33 cellular contexts compared by ENCODE assay signal in genomic region chr15:49452595-49452994, GRCh38. TPM values are rescaled to one million over a fixed set of nuclear protein-coding genes. Genes with fewer than 3 reads are reported as not detected.
"Had no signal": no experiment of that assay in that cellular context is flagged by ENCODE, and none has a peak within 500 bp of the region (broad histone marks: within the 10 kb centered on the region; RNA-seq: fewer than 3 reads in every experiment).

No MANE protein-coding gene starts in this region.

- H3K27me3 ChIP-seq: body of pancreas, esophagus muscularis mucosa, gastroesophageal sphincter, heart right ventricle had no signal

- DNase-seq: activated B cell treated with CpG ODN at 0.5 μM for 24 hours; activated CD4-positive, alpha-beta memory T cell treated with anti-CD3 and anti-CD28 coated beads for 36 hours; activated CD4-positive, alpha-beta T cell treated with anti-CD3 and anti-CD28 coated beads for 36 hours; activated CD4-positive, alpha-beta T cell treated with anti-CD3 and anti-CD28 coated beads, Interleukin-2, amount 10 ng/mL, durations not matched to agents 24 days and 14 days; activated CD8-positive, alpha-beta memory T cell treated with anti-CD3 and anti-CD28 coated beads, Interleukin-2, amount 50 U/mL, for 48 hours; activated CD8-positive, alpha-beta T cell treated with anti-CD3 and anti-CD28 coated beads, Interleukin-2, amount 10 ng/mL, durations not matched to agents 7 days and 5 days; activated effector memory CD4-positive, alpha-beta T cell treated with Interleukin-2 at 50 U/mL for 16 hours; activated gamma-delta T cell treated with Interleukin-2 at 50 U/mL for 16 hours; activated naive CD4-positive, alpha-beta T cell treated with anti-CD3 and anti-CD28 coated beads, Interleukin-2, amount 50 U/mL, for 16 hours; activated naive CD4-positive, alpha-beta T cell treated with Interleukin-2 at 50 U/mL for 16 hours; activated T-cell treated with anti-CD3 and anti-CD28 coated beads for 4 hours; activated T-cell treated with anti-CD3 and anti-CD28 coated beads, Interleukin-2, amount 50 U/mL, for 24 hours; activated T-cell treated with anti-CD3 and anti-CD28 coated beads, Interleukin-2, amount 50 U/mL, for 72 hours; amygdala; aorta; body of pancreas; caudate nucleus; cortex of kidney; dermis blood vessel endothelial cell; effector CD4-positive, alpha-beta T cell; effector memory CD8-positive, alpha-beta T cell; erythroblast; foreskin melanocyte; heart right ventricle; T-helper 1 cell; T-helper 17 cell; T1000; WERI-Rb-1 had no signal

- H3K36me3 ChIP-seq: esophagus muscularis mucosa, gastroesophageal sphincter, heart right ventricle, WERI-Rb-1 had no signal

- H3K4me1 ChIP-seq: body of pancreas had no signal

- ATAC-seq: activated CD4-positive, alpha-beta T cell treated with anti-CD3 and anti-CD28 coated beads for 36 hours; activated CD4-positive, CD25-positive, alpha-beta regulatory T cell treated with anti-CD3 and anti-CD28 coated beads, Interleukin-2, amount 50 U/mL, for 24 hours; activated CD8-positive, alpha-beta T cell treated with anti-CD3 and anti-CD28 coated beads, Interleukin-2, amount 10 ng/mL, durations not matched to agents 7 days and 5 days; activated T-cell treated with anti-CD3 and anti-CD28 coated beads, Interleukin-2, amount 50 U/mL, for 72 hours; body of pancreas; effector memory CD8-positive, alpha-beta T cell; gastroesophageal sphincter; heart right ventricle; T-helper 17 cell had no signal

- H3K27ac ChIP-seq: body of pancreas, esophagus muscularis mucosa, gastroesophageal sphincter, heart right ventricle, WERI-Rb-1 had no signal

- H3K9me3 ChIP-seq: body of pancreas, esophagus muscularis mucosa, gastroesophageal sphincter, heart right ventricle had no signal

- H3K4me3 ChIP-seq: body of pancreas, esophagus muscularis mucosa, gastroesophageal sphincter, heart right ventricle had no signal

RNA-seq across cellular contexts. Expression of gene FGF7, which starts 29.6 kb away (rescaled TPM):
- total RNA-seq: activated CD4-positive, alpha-beta memory T cell treated with anti-CD3 and anti-CD28 coated beads for 36 hours; activated CD4-positive, alpha-beta T cell treated with anti-CD3 and anti-CD28 coated beads for 36 hours; activated CD4-positive, alpha-beta T cell treated with anti-CD3 and anti-CD28 coated beads, Interleukin-2, amount 10 ng/mL, durations not matched to agents 24 days and 14 days; activated CD8-positive, alpha-beta memory T cell treated with anti-CD3 and anti-CD28 coated beads for 36 hours; activated T-cell treated with anti-CD3 and anti-CD28 coated beads, Interleukin-2, amount 50 U/mL, for 72 hours; chondrocyte had no signal
